Comparison of ENCODE assay signal across 1 cellular context in genomic region chr12:39393890-39394289, GRCh38.
A peak's percentile ranks its signal among the peaks of the same experiment; 100 is the strongest.
TF ChIP-seq lines count a peak whose summit lies in the region.

No MANE protein-coding gene starts in this region.

TF ChIP-seq in H1, 55 proteins besides CTCF, POLR2A, EP300 and RAD21:
- TF ChIP-seq SIRT6 (IDR thresholded peaks at IDR 0.05; ENCODE audit: low read length) (no peak), SP1 (IDR thresholded peaks at IDR 0.05; ENCODE audit: low read depth, low read length) (peak; percentile 62; the same call in 1 of the 2 replicates), RNF2 (IDR thresholded peaks at IDR 0.05; ENCODE audit: borderline replicate concordance, low read depth, low read length, missing control alignments, poor library complexity, severe bottlenecking) (no peak), CBX5 (IDR thresholded peaks at IDR 0.05; ENCODE audit: low read depth, low read length) (no peak), NANOG (IDR thresholded peaks at IDR 0.05; ENCODE audit: insufficient read depth, low read depth, low read length, poor library complexity, severe bottlenecking) (peak; percentile 67), POU5F1 (IDR thresholded peaks at IDR 0.05; ENCODE audit: low read depth, low read length) (0 out of 2 replicates have a peak, but pooled peaks have one; percentile 18), BCL11A (IDR thresholded peaks at IDR 0.05; ENCODE audit: low read depth in 2 of 2, low read length in 2 of 2) (no peak), RBBP5 (IDR thresholded peaks at IDR 0.05; ENCODE audit: borderline replicate concordance, low read depth, low read length) (no peak)
- TF ChIP-seq, protein P1, sequence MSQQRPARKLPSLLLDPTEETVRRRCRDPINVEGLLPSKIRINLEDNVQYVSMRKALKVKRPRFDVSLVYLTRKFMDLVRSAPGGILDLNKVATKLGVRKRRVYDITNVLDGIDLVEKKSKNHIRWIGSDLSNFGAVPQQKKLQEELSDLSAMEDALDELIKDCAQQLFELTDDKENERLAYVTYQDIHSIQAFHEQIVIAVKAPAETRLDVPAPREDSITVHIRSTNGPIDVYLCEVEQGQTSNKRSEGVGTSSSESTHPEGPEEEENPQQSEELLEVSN (IDR thresholded peaks at IDR 0.05) = no peak
